Comparison of ENCODE assay signal across 8 cellular contexts in genomic region chr11:77039491-77040400, GRCh38. TPM values are rescaled to one million over a fixed set of nuclear protein-coding genes. Genes with fewer than 3 reads are reported as not detected.
DNase-seq lines count a peak whose midpoint lies in the region; ATAC-seq, FAIRE-seq and TF ChIP-seq lines count a peak whose summit lies in the region.

No MANE protein-coding gene starts in this region.

- H3K9me3 ChIP-seq in PC-3 (ENCODE audit: low read length) (no peaks in the 10 kb centered on the region), endothelial cell of umbilical vein (replicated peaks; ENCODE audit: control insufficient read depth, insufficient read depth, low read length) (no peaks in the 10 kb centered on the region), muscle layer of colon (ENCODE audit: low read length) (no peaks in the 10 kb centered on the region)

- no TSS peak for BruUV-seq in PC-3 (replicated peaks; lab: Mats Ljungman, UMichigan)
- no TSS peak for BruUV-seq in endothelial cell of umbilical vein (replicated peaks; lab: Mats Ljungman, UMichigan)

- H3K27me3 ChIP-seq in PC-3 (ENCODE audit: low read length) (no peaks in the 10 kb centered on the region), endothelial cell of umbilical vein (ENCODE audit: control insufficient read depth in 2 of 2, insufficient read depth in 2 of 2, low read length in 2 of 2) (peaks cover 8 to 11% of the 10 kb centered on the region in 2 experiments), muscle layer of colon (ENCODE audit: control insufficient read depth in 1 of 2, insufficient read depth in 2 of 2, low read length in 2 of 2) (peaks cover 11 to 42% of the 10 kb centered on the region in 2 donors)

- H3K9ac ChIP-seq in PC-3 (ENCODE audit: low read length) (no peak overlapping the region), endothelial cell of umbilical vein (replicated peaks; ENCODE audit: extremely low read depth, insufficient read depth, low read length) (no peak overlapping the region), muscle layer of colon (ENCODE audit: low read length) (no peak overlapping the region)

- H2AFZ ChIP-seq in PC-3 (ENCODE audit: low read length) (no peak overlapping the region), endothelial cell of umbilical vein (ENCODE audit: low read depth, low read length) (peak overlapping the region; percentile 84)

- H3K9me2 ChIP-seq in PC-3 (replicated peaks; ENCODE audit: low read length): no peaks in the 10 kb centered on the region

- no peak for DNase-seq in PC-3
- DNase-seq in endothelial cell of umbilical vein (ENCODE audit: low read depth, low spot score): peak; percentile 53
- no peak for DNase-seq in RCC 7860 (ENCODE audit: low spot score)

- intact Hi-C loops in PC-3 (cut with micrococcal nuclease) (loop anchor here (2.0 to 5.0 kb wide), 2 partner anchors 102 to 119 kb away; no protein-coding TSS in a partner anchor), endothelial cell of umbilical vein (cut with micrococcal nuclease) (loop anchor here (1.0 to 2.0 kb wide), 3 partner anchors 119 to 305 kb away; no protein-coding TSS in a partner anchor)

- CTCF ChIA-PET in PC-3 (lab: Charles Lee) (interaction anchor here (0.5 to 0.8 kb wide), 2 partner anchors 119 to 120 kb away, joined by 3 read pairs; no protein-coding TSS in a partner anchor), endothelial cell of umbilical vein (lab: Charles Lee) (interaction anchor here (0.9 to 5.3 kb wide), 11 partner anchors 11 to 306 kb away, joined by 3 to 62 read pairs (median 5); no protein-coding TSS in a partner anchor)

- no peaks in the 10 kb centered on the region for H3K79me2 ChIP-seq in PC-3 (ENCODE audit: low read length)
- H3K79me2 ChIP-seq in endothelial cell of umbilical vein (ENCODE audit: control insufficient read depth, insufficient read depth, low read length): no peaks in the 10 kb centered on the region

- no peaks in the 10 kb centered on the region for H3K9me1 ChIP-seq in endothelial cell of umbilical vein (replicated peaks; ENCODE audit: control insufficient read depth, extremely low read depth, insufficient read depth, low read length)

- H3K27ac ChIP-seq in PC-3 (ENCODE audit: low read length): no peak overlapping the region
- no peak overlapping the region for H3K27ac ChIP-seq in endothelial cell of umbilical vein (ENCODE audit: insufficient read depth, low read depth, low read length)
- no peak overlapping the region for H3K27ac ChIP-seq in muscle layer of colon (ENCODE audit: low read depth, low read length)

- FAIRE-seq in endothelial cell of umbilical vein (lab: Jason Lieb, UNC) (peak; percentile 73), RCC 7860 (lab: Jason Lieb, UNC) (no peak)

- H3F3A ChIP-seq in PC-3 (ENCODE audit: low read length, unreplicated experiment): no peaks in the 10 kb centered on the region

- TF ChIP-seq CTCF in PC-3 (conservative IDR thresholded peaks at IDR 0.05; ENCODE audit: low read depth, low read length): peak; percentile 60
- peak; percentile 48 to 70 for TF ChIP-seq CTCF in endothelial cell of umbilical vein (IDR thresholded peaks at IDR 0.05; ENCODE audit: extremely low read depth in 1 of 2, insufficient read depth in 1 of 2, low read depth in 1 of 2, low read length in 2 of 2)

- H4K20me1 ChIP-seq in PC-3 (ENCODE audit: low read length) (no peaks in the 10 kb centered on the region), endothelial cell of umbilical vein (replicated peaks; ENCODE audit: control insufficient read depth, extremely low read depth, insufficient read depth, low read length) (no peaks in the 10 kb centered on the region)

- TF ChIP-seq POLR2A in endothelial cell of umbilical vein (IDR thresholded peaks at IDR 0.05; ENCODE audit: low read depth, low read length): no peak

- POLR2A ChIA-PET in PC-3 (lab: Charles Lee; ENCODE audit: unreplicated experiment) (no interaction called here), endothelial cell of umbilical vein (lab: Charles Lee) (no interaction called here)

- ATAC-seq in PC-3 (no peak), HG03378 (IDR thresholded peaks at IDR 0.05; ENCODE audit: unreplicated experiment) (no peak), GM21447 (IDR thresholded peaks at IDR 0.05; ENCODE audit: unreplicated experiment) (no peak), HG03159 (IDR thresholded peaks at IDR 0.05; ENCODE audit: unreplicated experiment) (no peak)

- peak overlapping the region; percentile 8; the same call in 1 of the 2 replicates for H3K4me3 ChIP-seq in GM08714 (ENCODE audit: low read length)
- no peak overlapping the region for H3K4me3 ChIP-seq in PC-3 (ENCODE audit: low read length)
- peak overlapping the region in 2 of 3 experiments; percentile 8 to 36 for H3K4me3 ChIP-seq in endothelial cell of umbilical vein (replicated peaks in 1 of 3; ENCODE audit: insufficient read depth in 1 of 3, low read depth in 1 of 3, low read length in 3 of 3)
- peak overlapping the region; percentile 27 to 38 for H3K4me3 ChIP-seq in muscle layer of colon (ENCODE audit: low read depth in 1 of 2, low read length in 2 of 2)

- H3K36me3 ChIP-seq in PC-3 (ENCODE audit: low read depth, low read length): no peaks in the 10 kb centered on the region
- H3K36me3 ChIP-seq in endothelial cell of umbilical vein (ENCODE audit: control insufficient read depth in 2 of 2, extremely low read depth in 1 of 2, insufficient read depth in 2 of 2, low read length in 2 of 2): no peaks in the 10 kb centered on the region
- H3K36me3 ChIP-seq in muscle layer of colon (ENCODE audit: insufficient read depth, low read length): no peaks in the 10 kb centered on the region

- dilution Hi-C loops in endothelial cell of umbilical vein (cut with MboI; ENCODE audit: extremely low pct_ligation_motif_present, low sequenced_read_pairs): no loop called here

- H3K4me1 ChIP-seq in PC-3 (ENCODE audit: insufficient read depth, low read length) (peaks cover 31% of the 10 kb centered on the region), endothelial cell of umbilical vein (ENCODE audit: control insufficient read depth, extremely low read depth, insufficient read depth, low read length) (peaks cover 2% of the 10 kb centered on the region), muscle layer of colon (ENCODE audit: insufficient read depth, low read length) (no peaks in the 10 kb centered on the region)

- H3K4me2 ChIP-seq in PC-3 (ENCODE audit: low read length) (no peak overlapping the region), endothelial cell of umbilical vein (ENCODE audit: insufficient read depth, low read length) (peak overlapping the region; percentile 49)

TF ChIP-seq in endothelial cell of umbilical vein, 7 proteins besides CTCF, POLR2A, EP300 and RAD21:
- TF ChIP-seq EZH2 (IDR thresholded peaks at IDR 0.05; ENCODE audit: borderline replicate concordance, low read depth, low read length, severe bottlenecking) (no peak), MAX (IDR thresholded peaks at IDR 0.05; ENCODE audit: insufficient read depth, insufficient read length) (peak; percentile 67), FOS (IDR thresholded peaks at IDR 0.05; ENCODE audit: borderline replicate concordance, insufficient read depth, low read length) (no peak), GATA2 (IDR thresholded peaks at IDR 0.05; ENCODE audit: insufficient read depth, insufficient read length, low read depth, low read length) (no peak), POLR2AphosphoS5 (IDR thresholded peaks at IDR 0.05; ENCODE audit: insufficient read depth, low read depth, low read length) (no peak)

RNA-seq across cellular contexts. Expression of gene B3GNT6, which starts 5.5 kb away (rescaled TPM):
- total RNA-seq in PC-3 (2014; rRNA removed) (0.04 TPM in 1 of 2 replicates, not detected in the other), endothelial cell of umbilical vein (not detected in 2 replicates)
- polyA plus RNA-seq in endothelial cell of umbilical vein: not detected in 2 replicates
- polyA plus RNA-seq in endothelial cell of umbilical vein (2011; cell fraction: cytosol; rRNA removed): not detected in 2 replicates
- not detected in 2 replicates for polyA plus RNA-seq in endothelial cell of umbilical vein (2011; cell fraction: nucleus; rRNA removed)
- polyA plus RNA-seq in endothelial cell of umbilical vein (2012): not detected in 2 replicates
- polyA minus RNA-seq in endothelial cell of umbilical vein: not detected in 2 replicates
- not detected for polyA minus RNA-seq in endothelial cell of umbilical vein (2011; cell fraction: cytosol; rRNA and poly(A)+ RNA removed)
- polyA minus RNA-seq in endothelial cell of umbilical vein (2011; cell fraction: nucleus; rRNA and poly(A)+ RNA removed): not detected in 2 replicates

RNA-seq across cellular contexts. Expression of gene CAPN5, which starts 27.0 kb away (rescaled TPM):
- total RNA-seq in PC-3 (2014; rRNA removed) (6.3 and 7.7 TPM in 2 replicates), endothelial cell of umbilical vein (14.3 and 15.0 TPM in 2 replicates)
- polyA plus RNA-seq in endothelial cell of umbilical vein: 16.6 and 17.0 TPM in 2 replicates
- polyA plus RNA-seq in endothelial cell of umbilical vein (2011; cell fraction: cytosol; rRNA removed): 9.6 and 11.1 TPM in 2 replicates
- polyA plus RNA-seq in endothelial cell of umbilical vein (2011; cell fraction: nucleus; rRNA removed): 36.2 and 38.8 TPM in 2 replicates
- 18.8 and 22.0 TPM in 2 replicates for polyA plus RNA-seq in endothelial cell of umbilical vein (2012)
- polyA minus RNA-seq in endothelial cell of umbilical vein: 10.2 and 11.7 TPM in 2 replicates
- polyA minus RNA-seq in endothelial cell of umbilical vein (2011; cell fraction: cytosol; rRNA and poly(A)+ RNA removed): not detected
- polyA minus RNA-seq in endothelial cell of umbilical vein (2011; cell fraction: nucleus; rRNA and poly(A)+ RNA removed): 9.4 and 11.9 TPM in 2 replicates
